In the genomic region with DNA sequence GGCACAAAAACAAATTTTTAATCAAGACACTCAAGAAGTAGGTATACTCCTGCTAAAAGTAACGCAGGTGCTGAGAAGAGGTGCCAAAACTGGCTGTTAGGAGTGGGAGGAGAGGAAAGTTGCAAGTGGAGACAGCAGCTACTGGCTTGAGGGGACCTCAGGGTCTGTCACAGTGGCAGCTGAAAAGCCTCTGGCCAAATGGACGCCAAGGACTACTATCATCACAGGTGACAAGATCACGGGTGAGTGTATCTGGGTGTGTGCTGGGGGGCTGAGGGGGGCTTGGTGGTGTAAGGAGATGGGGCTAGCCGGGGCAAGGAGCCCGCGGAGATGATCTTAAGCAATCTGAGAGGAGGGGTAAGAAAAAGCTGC, we compare ENCODE assay signal across 8 cellular contexts. TPM values are rescaled to one million over a fixed set of nuclear protein-coding genes. Genes with fewer than 3 reads are reported as not detected.
DNase-seq lines count a peak whose midpoint lies in the region; ATAC-seq and TF ChIP-seq lines count a peak whose summit lies in the region.

No MANE protein-coding gene starts in this region.

- peaks cover 15% of the 10 kb centered on the region for H3K36me3 Mint-ChIP-seq in T-cell
- peaks cover 16% of the 10 kb centered on the region for H3K36me3 Mint-ChIP-seq in glutamatergic neuron (ENCODE audit: unreplicated experiment)

- H3K4me2 ChIP-seq in HCT116 (ENCODE audit: low read length), result peak overlapping the region; percentile 84

- H3K9me2 ChIP-seq in HCT116 (ENCODE audit: insufficient read depth), result no peaks in the 10 kb centered on the region

- H3K9me3 ChIP-seq in HCT116 (ENCODE audit: control insufficient read depth in 1 of 2, insufficient read depth in 1 of 2, low read depth in 1 of 2, low read length in 2 of 2), result no peaks in the 10 kb centered on the region

- POLR2A ChIA-PET in HCT116 (lab: Charles Lee) (no interaction called here), T-cell (lab: Charles Lee) (no interaction called here)

- TF ChIP-seq POLR2A in HCT116 (IDR thresholded peaks at IDR 0.05; ENCODE audit: borderline replicate concordance, extremely low read depth, insufficient read depth, insufficient read length), result no peak

- no peak for TF ChIP-seq RAD21 in HCT116 (IDR thresholded peaks at IDR 0.05; ENCODE audit: low read depth)

- TF ChIP-seq CTCF in HCT116 (IDR thresholded peaks at IDR 0.05 in 2 of 3, conservative IDR thresholded peaks at IDR 0.05 in 1 of 3; ENCODE audit: borderline replicate concordance in 1 of 3, insufficient read depth in 1 of 3, low read depth in 2 of 3, low read length in 2 of 3) (no peak), glutamatergic neuron (IDR thresholded peaks at IDR 0.05; ENCODE audit: partially characterized antibody, unreplicated experiment) (no peak)

- peaks cover 8 to 18% of the 10 kb centered on the region in 2 experiments for H3K36me3 ChIP-seq in HCT116 (ENCODE audit: control insufficient read depth in 1 of 2, insufficient read depth in 2 of 2, low read length in 2 of 2)

- no peak overlapping the region for H2AFZ ChIP-seq in HCT116 (ENCODE audit: low read depth, low read length, poor library complexity, severe bottlenecking)

- H3K27ac Mint-ChIP-seq in T-cell (peak overlapping the region; percentile 78 to 89), glutamatergic neuron (ENCODE audit: unreplicated experiment) (peak overlapping the region; percentile 88)

- H3K4me1 Mint-ChIP-seq in T-cell (peaks cover 41 to 54% (median 48%) of the 10 kb centered on the region in 3 donors), glutamatergic neuron (ENCODE audit: low read depth, unreplicated experiment) (peaks cover 21% of the 10 kb centered on the region)

- H3K27me3 Mint-ChIP-seq in T-cell (peaks cover under 1% of the 10 kb centered on the region in 2 donors), glutamatergic neuron (ENCODE audit: unreplicated experiment) (peaks cover 8% of the 10 kb centered on the region)

- peak; percentile 6 for DNase-seq in COLO829 (ENCODE audit: low spot score)
- DNase-seq in HCT116 (ENCODE audit: low read depth, low spot score), result no peak
- peak in 1 of 34 experiments; percentile 0 for DNase-seq in T-cell
- no peak for DNase-seq in glutamatergic neuron
- no peak for DNase-seq in sciatic nerve (ENCODE audit: low spot score)
- DNase-seq in NCI-H1092 (lab: John Stamatoyannopoulos, UW), result no peak
- DNase-seq in SIG-M5 treated with dmso at 0.1 percent for 504 hours (lab: John Stamatoyannopoulos, UW; ENCODE audit: unreplicated experiment), result no peak

- no TSS peak for BruUV-seq in HCT116 (replicated peaks; lab: Mats Ljungman, UMichigan)

- H3K9me3 Mint-ChIP-seq in T-cell (no peaks in the 10 kb centered on the region), glutamatergic neuron (ENCODE audit: unreplicated experiment) (peaks cover 7% of the 10 kb centered on the region)

- CTCF ChIA-PET in HCT116 (lab: Charles Lee), result no interaction called here
- CTCF ChIA-PET in T-cell (lab: Charles Lee), result interaction anchor here in 1 of 2 donors (0.7 kb wide), 1 partner anchor 1158 kb away, joined by 6 read pairs; no protein-coding TSS in a partner anchor

- peaks cover 3 to 15% of the 10 kb centered on the region in 2 experiments; a peak in 3 of 4 replicates for H3K4me1 ChIP-seq in HCT116 (ENCODE audit: control insufficient read depth in 1 of 2, insufficient read depth in 2 of 2, low read length in 2 of 2)

- H3K79me2 ChIP-seq in HCT116 (ENCODE audit: insufficient read depth, low read length), result peaks cover 57% of the 10 kb centered on the region

- H4K20me1 ChIP-seq in HCT116 (ENCODE audit: insufficient read depth), result no peaks in the 10 kb centered on the region

- H3K27ac ChIP-seq in HCT116 (ENCODE audit: low read depth, low read length), result peak overlapping the region; percentile 60

- H3K27me3 ChIP-seq in HCT116 (ENCODE audit: insufficient read depth, low read length), result 0 out of 2 replicates have a peak, but pooled peaks cover under 1% of the 10 kb centered on the region

- peak overlapping the region; percentile 76 for H3K9ac ChIP-seq in HCT116 (ENCODE audit: low read length)

- H3K4me3 Mint-ChIP-seq in T-cell (peak overlapping the region; percentile 87 to 94 (median 92)), glutamatergic neuron (ENCODE audit: unreplicated experiment) (peak overlapping the region; percentile 99)

- ATAC-seq in HCT116 (peak; percentile 6), T-cell (replicated peaks in 1 of 4) (no peak), sciatic nerve (peak; percentile 4), HG03378 (IDR thresholded peaks at IDR 0.05; ENCODE audit: unreplicated experiment) (no peak)

- RAD21 ChIA-PET in HCT116 (lab: Charles Lee; ENCODE audit: low non-redundant PET in 1 of 2, low total read pairs in 2 of 2, uncharacterized antibody in 2 of 2, unreplicated experiment in 2 of 2), result no interaction called here

- intact Hi-C loops in HCT116 (cut with micrococcal nuclease) (no loop called here), sciatic nerve (cut with DNase I) (no loop called here)

- peak overlapping the region; percentile 73 to 96 for H3K4me3 ChIP-seq in HCT116 (replicated peaks in 1 of 2; ENCODE audit: low read depth in 1 of 2, low read length in 2 of 2)

TF ChIP-seq in HCT116, 20 proteins besides CTCF, POLR2A, EP300 and RAD21 (continues in another document):
- TF ChIP-seq ZNF274 (IDR thresholded peaks at IDR 0.05; ENCODE audit: low read depth, low read length) (no peak), POLR2AphosphoS5 (IDR thresholded peaks at IDR 0.05; ENCODE audit: low read depth, low read length) (no peak), ELF1 (IDR thresholded peaks at IDR 0.05; ENCODE audit: borderline replicate concordance, low read depth) (no peak), ZFX (IDR thresholded peaks at IDR 0.05) (no peak), SP1 (IDR thresholded peaks at IDR 0.05; ENCODE audit: low read depth) (no peak), JUND (IDR thresholded peaks at IDR 0.05) (no peak), SRF (IDR thresholded peaks at IDR 0.05; ENCODE audit: low read depth) (no peak), TCF7L2 (IDR thresholded peaks at IDR 0.05; ENCODE audit: borderline replicate concordance, extremely low read depth, insufficient read depth, insufficient read length) (no peak), CBX3 (IDR thresholded peaks at IDR 0.05; ENCODE audit: low read depth) (no peak), EGR1 (IDR thresholded peaks at IDR 0.05; ENCODE audit: low read depth) (no peak)
- TF ChIP-seq, protein P1, sequence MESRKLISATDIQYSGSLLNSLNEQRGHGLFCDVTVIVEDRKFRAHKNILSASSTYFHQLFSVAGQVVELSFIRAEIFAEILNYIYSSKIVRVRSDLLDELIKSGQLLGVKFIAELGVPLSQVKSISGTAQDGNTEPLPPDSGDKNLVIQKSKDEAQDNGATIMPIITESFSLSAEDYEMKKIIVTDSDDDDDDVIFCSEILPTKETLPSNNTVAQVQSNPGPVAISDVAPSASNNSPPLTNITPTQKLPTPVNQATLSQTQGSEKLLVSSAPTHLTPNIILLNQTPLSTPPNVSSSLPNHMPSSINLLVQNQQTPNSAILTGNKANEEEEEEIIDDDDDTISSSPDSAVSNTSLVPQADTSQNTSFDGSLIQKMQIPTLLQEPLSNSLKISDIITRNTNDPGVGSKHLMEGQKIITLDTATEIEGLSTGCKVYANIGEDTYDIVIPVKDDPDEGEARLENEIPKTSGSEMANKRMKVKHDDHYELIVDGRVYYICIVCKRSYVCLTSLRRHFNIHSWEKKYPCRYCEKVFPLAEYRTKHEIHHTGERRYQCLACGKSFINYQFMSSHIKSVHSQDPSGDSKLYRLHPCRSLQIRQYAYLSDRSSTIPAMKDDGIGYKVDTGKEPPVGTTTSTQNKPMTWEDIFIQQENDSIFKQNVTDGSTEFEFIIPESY (IDR thresholded peaks at IDR 0.05; ENCODE audit: extremely low read depth, insufficient replicate concordance, low read length), result no peak
- TF ChIP-seq, protein P2, sequence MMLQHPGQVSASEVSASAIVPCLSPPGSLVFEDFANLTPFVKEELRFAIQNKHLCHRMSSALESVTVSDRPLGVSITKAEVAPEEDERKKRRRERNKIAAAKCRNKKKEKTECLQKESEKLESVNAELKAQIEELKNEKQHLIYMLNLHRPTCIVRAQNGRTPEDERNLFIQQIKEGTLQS (IDR thresholded peaks at IDR 0.05), result no peak
- TF ChIP-seq, protein P3, sequence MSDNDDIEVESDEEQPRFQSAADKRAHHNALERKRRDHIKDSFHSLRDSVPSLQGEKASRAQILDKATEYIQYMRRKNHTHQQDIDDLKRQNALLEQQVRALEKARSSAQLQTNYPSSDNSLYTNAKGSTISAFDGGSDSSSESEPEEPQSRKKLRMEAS (IDR thresholded peaks at IDR 0.05), result no peak
- TF ChIP-seq, protein P4, sequence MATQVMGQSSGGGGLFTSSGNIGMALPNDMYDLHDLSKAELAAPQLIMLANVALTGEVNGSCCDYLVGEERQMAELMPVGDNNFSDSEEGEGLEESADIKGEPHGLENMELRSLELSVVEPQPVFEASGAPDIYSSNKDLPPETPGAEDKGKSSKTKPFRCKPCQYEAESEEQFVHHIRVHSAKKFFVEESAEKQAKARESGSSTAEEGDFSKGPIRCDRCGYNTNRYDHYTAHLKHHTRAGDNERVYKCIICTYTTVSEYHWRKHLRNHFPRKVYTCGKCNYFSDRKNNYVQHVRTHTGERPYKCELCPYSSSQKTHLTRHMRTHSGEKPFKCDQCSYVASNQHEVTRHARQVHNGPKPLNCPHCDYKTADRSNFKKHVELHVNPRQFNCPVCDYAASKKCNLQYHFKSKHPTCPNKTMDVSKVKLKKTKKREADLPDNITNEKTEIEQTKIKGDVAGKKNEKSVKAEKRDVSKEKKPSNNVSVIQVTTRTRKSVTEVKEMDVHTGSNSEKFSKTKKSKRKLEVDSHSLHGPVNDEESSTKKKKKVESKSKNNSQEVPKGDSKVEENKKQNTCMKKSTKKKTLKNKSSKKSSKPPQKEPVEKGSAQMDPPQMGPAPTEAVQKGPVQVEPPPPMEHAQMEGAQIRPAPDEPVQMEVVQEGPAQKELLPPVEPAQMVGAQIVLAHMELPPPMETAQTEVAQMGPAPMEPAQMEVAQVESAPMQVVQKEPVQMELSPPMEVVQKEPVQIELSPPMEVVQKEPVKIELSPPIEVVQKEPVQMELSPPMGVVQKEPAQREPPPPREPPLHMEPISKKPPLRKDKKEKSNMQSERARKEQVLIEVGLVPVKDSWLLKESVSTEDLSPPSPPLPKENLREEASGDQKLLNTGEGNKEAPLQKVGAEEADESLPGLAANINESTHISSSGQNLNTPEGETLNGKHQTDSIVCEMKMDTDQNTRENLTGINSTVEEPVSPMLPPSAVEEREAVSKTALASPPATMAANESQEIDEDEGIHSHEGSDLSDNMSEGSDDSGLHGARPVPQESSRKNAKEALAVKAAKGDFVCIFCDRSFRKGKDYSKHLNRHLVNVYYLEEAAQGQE (IDR thresholded peaks at IDR 0.05; ENCODE audit: low read depth), result no peak

RNA-seq across cellular contexts. Expression of a gene that starts 0.7 kb away (rescaled TPM):
- 16.9 TPM for total RNA-seq in HCT116 (2021; ENCODE audit: unreplicated experiment)
- polyA plus RNA-seq in HCT116 (2012), result 6.6 and 8.7 TPM in 2 replicates
- total RNA-seq in T-cell, result 10 to 100 TPM in 4 of 5 donors, 1 to 10 TPM in 1; 9.5 to 22.6 (median 21.7) TPM
- total RNA-seq in glutamatergic neuron (ENCODE audit: unreplicated experiment), result 18.2 TPM
- 10.7 TPM for total RNA-seq in sciatic nerve

RNA-seq across cellular contexts. Expression of a gene that starts 13.5 kb away (rescaled TPM):
- total RNA-seq in HCT116 (2021; ENCODE audit: unreplicated experiment) (not detected), T-cell (not detected), glutamatergic neuron (ENCODE audit: unreplicated experiment) (not detected), sciatic nerve (not detected)
- polyA plus RNA-seq in HCT116 (2012), result not detected in 2 replicates

Comparison
In these comparisons a context has a peak if more than half of its experiments do, and no peak if none do; other contexts are left out.
1. ATAC-seq: peak in HCT116 (single experiment) and sciatic nerve (single experiment); none in T-cell (0 of 4) and HG03378 (single experiment).